ENCODE assay signal across 13 cellular contexts in genomic region chr9:750264-750967, GRCh38.
DNase-seq lines count a peak whose midpoint lies in the region; ATAC-seq and TF ChIP-seq lines count a peak whose summit lies in the region.
"Had no signal": no experiment of that assay in that cellular context is flagged by ENCODE, and none has a peak within 500 bp of the region (broad histone marks: within the 10 kb centered on the region; RNA-seq: fewer than 3 reads in every experiment).

No MANE protein-coding gene starts in this region.

- H3K36me3 ChIP-seq in KMS-11 (ENCODE audit: insufficient read depth): no peaks in the 10 kb centered on the region

- CTCF ChIA-PET in activated CD8-positive, alpha-beta T cell treated with anti-CD3 and anti-CD28 coated beads, Interleukin-2, amount 10 ng/mL, durations not matched to agents 7 days and 5 days (lab: Charles Lee): interaction anchor here (0.7 to 2.2 kb wide), 8 partner anchors 12 to 135 kb away, joined by 3 to 8 read pairs (median 3); no protein-coding TSS in a partner anchor
- CTCF ChIA-PET in activated CD8-positive, alpha-beta T cell treated with anti-CD3 and anti-CD28 coated beads for 36 hours (lab: Charles Lee): interaction anchor here (1.2 to 1.6 kb wide), 3 partner anchors 109 to 137 kb away, joined by 3 to 5 read pairs (median 4); no protein-coding TSS in a partner anchor

- H3K9me3 Mint-ChIP-seq in activated CD8-positive, alpha-beta T cell treated with anti-CD3 and anti-CD28 coated beads, Interleukin-2, amount 10 ng/mL, durations not matched to agents 7 days and 5 days (ENCODE audit: insufficient read depth): no peaks in the 10 kb centered on the region
- no peaks in the 10 kb centered on the region for H3K9me3 Mint-ChIP-seq in activated CD8-positive, alpha-beta T cell treated with anti-CD3 and anti-CD28 coated beads for 36 hours
- no peaks in the 10 kb centered on the region for H3K9me3 Mint-ChIP-seq in effector memory CD8-positive, alpha-beta T cell

- intact Hi-C loops in activated CD8-positive, alpha-beta T cell treated with anti-CD3 and anti-CD28 coated beads for 36 hours (cut with micrococcal nuclease): no loop called here

- H3K36me3 Mint-ChIP-seq in activated CD8-positive, alpha-beta T cell treated with anti-CD3 and anti-CD28 coated beads, Interleukin-2, amount 10 ng/mL, durations not matched to agents 7 days and 5 days (ENCODE audit: low read depth): peaks cover 2% of the 10 kb centered on the region
- no peaks in the 10 kb centered on the region for H3K36me3 Mint-ChIP-seq in activated CD8-positive, alpha-beta T cell treated with anti-CD3 and anti-CD28 coated beads for 36 hours (ENCODE audit: low read depth)
- no peaks in the 10 kb centered on the region for H3K36me3 Mint-ChIP-seq in effector memory CD8-positive, alpha-beta T cell (ENCODE audit: insufficient read depth)

- peak overlapping the region; percentile 43 for H3K27ac Mint-ChIP-seq in activated CD8-positive, alpha-beta T cell treated with anti-CD3 and anti-CD28 coated beads, Interleukin-2, amount 10 ng/mL, durations not matched to agents 7 days and 5 days
- no peak overlapping the region for H3K27ac Mint-ChIP-seq in activated CD8-positive, alpha-beta T cell treated with anti-CD3 and anti-CD28 coated beads for 36 hours
- peak overlapping the region; percentile 31 to 63 for H3K27ac Mint-ChIP-seq in effector memory CD8-positive, alpha-beta T cell

- H3K4me1 Mint-ChIP-seq in activated CD8-positive, alpha-beta T cell treated with anti-CD3 and anti-CD28 coated beads, Interleukin-2, amount 10 ng/mL, durations not matched to agents 7 days and 5 days (ENCODE audit: low read depth): peaks cover 68% of the 10 kb centered on the region
- peaks cover 41% of the 10 kb centered on the region for H3K4me1 Mint-ChIP-seq in activated CD8-positive, alpha-beta T cell treated with anti-CD3 and anti-CD28 coated beads for 36 hours (ENCODE audit: low read depth)
- peaks cover 19 to 29% of the 10 kb centered on the region in 2 donors for H3K4me1 Mint-ChIP-seq in effector memory CD8-positive, alpha-beta T cell (ENCODE audit: low read depth in 2 of 2)

- H3K27me3 ChIP-seq in KMS-11 (ENCODE audit: insufficient read depth, low read depth): no peaks in the 10 kb centered on the region

- DNase-seq in activated CD8-positive, alpha-beta T cell treated with anti-CD3 and anti-CD28 coated beads, Interleukin-2, amount 10 ng/mL, durations not matched to agents 7 days and 5 days: no peak
- no peak for DNase-seq in activated CD8-positive, alpha-beta T cell treated with anti-CD3 and anti-CD28 coated beads for 36 hours
- DNase-seq in effector memory CD8-positive, alpha-beta T cell: no peak
- peak; percentile 12 for DNase-seq in superior temporal gyrus (ENCODE audit: extremely low spot score)
- no peak for DNase-seq in SIG-M5 treated with dmso at 0.1 percent for 504 hours (lab: John Stamatoyannopoulos, UW; ENCODE audit: unreplicated experiment)
- DNase-seq in T-helper 9 cell: no peak
- no peak for DNase-seq in NK-92 (lab: John Stamatoyannopoulos, UW; ENCODE audit: unreplicated experiment)
- DNase-seq: cortex of kidney had no signal

- no peak for ATAC-seq in activated CD8-positive, alpha-beta T cell treated with anti-CD3 and anti-CD28 coated beads, Interleukin-2, amount 10 ng/mL, durations not matched to agents 7 days and 5 days
- ATAC-seq in activated CD8-positive, alpha-beta T cell treated with anti-CD3 and anti-CD28 coated beads for 36 hours: no peak
- ATAC-seq in effector memory CD8-positive, alpha-beta T cell (replicated peaks): no peak
- ATAC-seq: GM12878, K562 had no signal

- H3K4me3 ChIP-seq in KMS-11 (IDR thresholded peaks at IDR 0.05; ENCODE audit: insufficient read depth, low read depth, low read length): no peak overlapping the region
- H3K4me3 ChIP-seq: GM12878, HAP-1, K562 had no signal

- H3K4me3 Mint-ChIP-seq in activated CD8-positive, alpha-beta T cell treated with anti-CD3 and anti-CD28 coated beads, Interleukin-2, amount 10 ng/mL, durations not matched to agents 7 days and 5 days: peak overlapping the region; percentile 39
- H3K4me3 Mint-ChIP-seq in activated CD8-positive, alpha-beta T cell treated with anti-CD3 and anti-CD28 coated beads for 36 hours: no peak overlapping the region
- H3K4me3 Mint-ChIP-seq in effector memory CD8-positive, alpha-beta T cell: peak overlapping the region in 1 of 2 donors; percentile 68

- H3K9ac ChIP-seq in KMS-11: no peak overlapping the region
- H3K9ac ChIP-seq: parathyroid adenoma had no signal

- H2AFZ ChIP-seq in KMS-11 (ENCODE audit: low read depth): no peak overlapping the region
- H2AFZ ChIP-seq: parathyroid adenoma had no signal

- no peak overlapping the region; the same call in 1 of the 2 replicates for H3K27ac ChIP-seq in KMS-11
- H3K27ac ChIP-seq: parathyroid adenoma had no signal

- no peaks in the 10 kb centered on the region for H3K27me3 Mint-ChIP-seq in activated CD8-positive, alpha-beta T cell treated with anti-CD3 and anti-CD28 coated beads, Interleukin-2, amount 10 ng/mL, durations not matched to agents 7 days and 5 days (ENCODE audit: low read depth)
- no peaks in the 10 kb centered on the region for H3K27me3 Mint-ChIP-seq in activated CD8-positive, alpha-beta T cell treated with anti-CD3 and anti-CD28 coated beads for 36 hours
- H3K27me3 Mint-ChIP-seq in effector memory CD8-positive, alpha-beta T cell: no peaks in the 10 kb centered on the region

- no peak for TF ChIP-seq CTCF in activated CD8-positive, alpha-beta T cell treated with anti-CD3 and anti-CD28 coated beads for 36 hours (IDR thresholded peaks at IDR 0.05)
- no peak for TF ChIP-seq CTCF in KMS-11 (conservative IDR thresholded peaks at IDR 0.05; ENCODE audit: low read depth, low read length)

- peaks cover 51% of the 10 kb centered on the region for H3K4me1 ChIP-seq in KMS-11 (ENCODE audit: low read depth, poor library complexity, severe bottlenecking)
- H3K4me1 ChIP-seq: parathyroid adenoma had no signal

- no peaks in the 10 kb centered on the region for H3K79me2 ChIP-seq in KMS-11 (ENCODE audit: insufficient read depth, low read depth)
- H3K79me2 ChIP-seq: parathyroid adenoma had no signal

- peak overlapping the region; percentile 73 for H3K4me2 ChIP-seq in KMS-11

- H4K20me1 ChIP-seq in KMS-11 (ENCODE audit: insufficient read depth): no peaks in the 10 kb centered on the region

- POLR2A ChIA-PET in activated CD8-positive, alpha-beta T cell treated with anti-CD3 and anti-CD28 coated beads, Interleukin-2, amount 10 ng/mL, durations not matched to agents 7 days and 5 days (lab: Charles Lee): interaction anchor here (0.7 kb wide), 1 partner anchor 11 kb away, joined by 3 read pairs; no protein-coding TSS in a partner anchor
- POLR2A ChIA-PET in activated CD8-positive, alpha-beta T cell treated with anti-CD3 and anti-CD28 coated beads for 36 hours (lab: Charles Lee): no interaction called here
